In the genomic region with DNA sequence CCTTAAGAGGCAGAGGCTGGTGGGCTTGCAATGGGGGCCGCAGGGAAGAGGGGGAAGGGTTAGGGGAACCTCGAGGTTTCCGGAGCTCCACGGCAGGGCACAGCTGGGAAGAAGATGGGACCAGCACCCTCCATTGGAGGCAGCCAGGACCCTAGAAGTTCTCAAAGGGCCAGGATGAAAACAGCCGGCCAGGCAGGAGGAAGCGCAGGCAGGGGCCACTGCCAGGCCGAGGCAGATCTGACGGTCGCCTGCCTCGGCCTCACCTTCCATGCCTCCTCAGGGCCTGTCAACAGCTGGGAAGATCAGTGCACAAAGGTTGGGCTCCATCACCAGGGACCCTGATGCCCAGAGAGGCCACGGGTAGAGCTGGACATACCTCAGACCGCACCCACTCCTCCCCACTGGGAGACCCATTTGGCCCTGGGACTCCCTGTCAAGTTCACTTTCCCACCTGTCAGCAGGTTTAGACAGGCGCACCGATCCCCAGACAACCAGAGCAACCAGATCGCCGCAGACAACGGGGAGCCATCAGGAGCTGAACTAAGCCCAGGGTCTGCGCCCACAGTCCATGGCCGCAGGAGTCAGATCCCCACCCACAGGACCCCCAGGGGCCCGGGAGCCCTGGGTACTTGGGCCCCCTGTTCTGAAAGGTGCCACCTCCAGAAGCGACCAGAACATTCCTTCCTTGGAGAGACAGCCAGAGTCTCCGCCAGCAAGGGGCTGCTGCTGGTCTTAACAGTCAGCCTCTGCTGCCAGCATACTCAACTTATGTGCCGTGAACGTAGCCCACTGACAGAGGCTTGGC, we compare ENCODE assay signal across 12 cellular contexts. TPM values are rescaled to one million over a fixed set of nuclear protein-coding genes. Genes with fewer than 3 reads are reported as not detected.
DNase-seq lines count a peak whose midpoint lies in the region; ATAC-seq and TF ChIP-seq lines count a peak whose summit lies in the region.
"Had no signal": no experiment of that assay in that cellular context is flagged by ENCODE, and none has a peak within 500 bp of the region (broad histone marks: within the 10 kb centered on the region; RNA-seq: fewer than 3 reads in every experiment).

No MANE protein-coding gene starts in this region.

- no peaks in the 10 kb centered on the region for H3K9me3 ChIP-seq in right atrium auricular region
- H3K9me3 ChIP-seq: breast epithelium, gastroesophageal sphincter had no signal

- H3K36me3 ChIP-seq in right atrium auricular region = no peaks in the 10 kb centered on the region
- H3K36me3 ChIP-seq: breast epithelium, gastroesophageal sphincter had no signal

- peak; percentile 5 for DNase-seq in activated CD4-positive, alpha-beta T cell treated with anti-CD3 and anti-CD28 coated beads for 36 hours
- no peak for DNase-seq in activated CD4-positive, alpha-beta T cell treated with anti-CD3 and anti-CD28 coated beads, Interleukin-2, amount 50 U/mL, for 4 hours
- peak; percentile 8 for DNase-seq in WTC11 (ENCODE audit: low spot score)
- DNase-seq in right atrium auricular region (ENCODE audit: low spot score) = peak; percentile 54
- no peak for DNase-seq in stimulated activated naive B cell treated with anti-CD40 and anti-IgM and Interleukin-4, amounts not matched to agents 10 μg/mL and 1 μg/mL and 100 μg/mL, for 72 hours
- DNase-seq in NCI-H345 treated with DMSO at 0.1 percent for 48 hours (lab: John Stamatoyannopoulos, UW; ENCODE audit: unreplicated experiment) = no peak
- DNase-seq: NCI-H2171 treated with DMSO at 0.1 percent for 48 hours, nucleus accumbens had no signal

- intact Hi-C loops in activated CD4-positive, alpha-beta T cell treated with anti-CD3 and anti-CD28 coated beads for 36 hours (cut with DNase I, micrococcal nuclease) = loop anchor here in 1 of 2 experiments (5.0 kb wide), 3 partner anchors 63 to 782 kb away; a partner anchor contains a TSS

- peaks cover 0 to 30% of the 10 kb centered on the region in 2 donors for H3K4me1 ChIP-seq in right atrium auricular region

- no peak overlapping the region for H3K4me3 ChIP-seq in right atrium auricular region
- H3K4me3 ChIP-seq: breast epithelium, gastroesophageal sphincter had no signal

- H3K27ac Mint-ChIP-seq in activated CD4-positive, alpha-beta T cell treated with anti-CD3 and anti-CD28 coated beads for 36 hours = peak overlapping the region; percentile 51
- H3K27ac Mint-ChIP-seq in WTC11 = no peak overlapping the region
- no peak overlapping the region for H3K27ac Mint-ChIP-seq in stimulated activated naive B cell treated with anti-CD40 and anti-IgM and Interleukin-4, amounts not matched to agents 10 μg/mL and 1 μg/mL and 100 μg/mL, for 72 hours

- H3K4me1 Mint-ChIP-seq in activated CD4-positive, alpha-beta T cell treated with anti-CD3 and anti-CD28 coated beads for 36 hours = peaks cover 24% of the 10 kb centered on the region
- H3K4me1 Mint-ChIP-seq in WTC11 = peaks cover 7% of the 10 kb centered on the region; the same call in 1 of the 2 replicates
- peaks cover 23 to 45% of the 10 kb centered on the region in 2 donors for H3K4me1 Mint-ChIP-seq in stimulated activated naive B cell treated with anti-CD40 and anti-IgM and Interleukin-4, amounts not matched to agents 10 μg/mL and 1 μg/mL and 100 μg/mL, for 72 hours

- H3K4me3 Mint-ChIP-seq in activated CD4-positive, alpha-beta T cell treated with anti-CD3 and anti-CD28 coated beads for 36 hours = peak overlapping the region; percentile 80
- H3K4me3 Mint-ChIP-seq in WTC11 = peak overlapping the region; percentile 64
- H3K4me3 Mint-ChIP-seq in stimulated activated naive B cell treated with anti-CD40 and anti-IgM and Interleukin-4, amounts not matched to agents 10 μg/mL and 1 μg/mL and 100 μg/mL, for 72 hours = peak overlapping the region; percentile 82 to 83

- H3K27me3 Mint-ChIP-seq in activated CD4-positive, alpha-beta T cell treated with anti-CD3 and anti-CD28 coated beads for 36 hours = no peaks in the 10 kb centered on the region
- H3K27me3 Mint-ChIP-seq in WTC11 (ENCODE audit: low read depth) = no peaks in the 10 kb centered on the region
- no peaks in the 10 kb centered on the region for H3K27me3 Mint-ChIP-seq in stimulated activated naive B cell treated with anti-CD40 and anti-IgM and Interleukin-4, amounts not matched to agents 10 μg/mL and 1 μg/mL and 100 μg/mL, for 72 hours

- no peak overlapping the region for H3K27ac ChIP-seq in right atrium auricular region
- H3K27ac ChIP-seq: breast epithelium, gastroesophageal sphincter had no signal

- H3K27me3 ChIP-seq in right atrium auricular region = no peaks in the 10 kb centered on the region
- H3K27me3 ChIP-seq: breast epithelium, gastroesophageal sphincter had no signal

- CTCF ChIA-PET in activated CD4-positive, alpha-beta T cell treated with anti-CD3 and anti-CD28 coated beads for 36 hours (lab: Charles Lee) = no interaction called here
- CTCF ChIA-PET in WTC11 (lab: Charles Lee) = interaction anchor here (1.0 kb wide), 1 partner anchor 15 kb away, joined by 4 read pairs; no protein-coding TSS in a partner anchor

- H3K9me3 Mint-ChIP-seq in activated CD4-positive, alpha-beta T cell treated with anti-CD3 and anti-CD28 coated beads for 36 hours (ENCODE audit: low read depth) = no peaks in the 10 kb centered on the region
- no peaks in the 10 kb centered on the region for H3K9me3 Mint-ChIP-seq in WTC11
- no peaks in the 10 kb centered on the region for H3K9me3 Mint-ChIP-seq in stimulated activated naive B cell treated with anti-CD40 and anti-IgM and Interleukin-4, amounts not matched to agents 10 μg/mL and 1 μg/mL and 100 μg/mL, for 72 hours

- TF ChIP-seq CTCF in WTC11 (IDR thresholded peaks at IDR 0.05) (no peak), right atrium auricular region (IDR thresholded peaks at IDR 0.05) (no peak)

- POLR2A ChIA-PET in activated CD4-positive, alpha-beta T cell treated with anti-CD3 and anti-CD28 coated beads for 36 hours (lab: Charles Lee) = no interaction called here
- POLR2A ChIA-PET in WTC11 (lab: Charles Lee) = no interaction called here

- peaks cover 27% of the 10 kb centered on the region for H3K36me3 Mint-ChIP-seq in activated CD4-positive, alpha-beta T cell treated with anti-CD3 and anti-CD28 coated beads for 36 hours (ENCODE audit: low read depth)
- 0 out of 2 replicates have a peak, but pooled peaks cover 3% of the 10 kb centered on the region for H3K36me3 Mint-ChIP-seq in WTC11
- H3K36me3 Mint-ChIP-seq in stimulated activated naive B cell treated with anti-CD40 and anti-IgM and Interleukin-4, amounts not matched to agents 10 μg/mL and 1 μg/mL and 100 μg/mL, for 72 hours = peaks cover 8 to 16% of the 10 kb centered on the region in 2 donors

- ATAC-seq in activated CD4-positive, alpha-beta T cell treated with anti-CD3 and anti-CD28 coated beads for 36 hours = no peak
- ATAC-seq in WTC11 (no peak), GM21528 (IDR thresholded peaks at IDR 0.05; ENCODE audit: low FRiP score, unreplicated experiment) (no peak), GM18520 (IDR thresholded peaks at IDR 0.05; ENCODE audit: unreplicated experiment) (no peak)
- no peak for ATAC-seq in stimulated activated naive B cell treated with anti-CD40 and anti-IgM and Interleukin-4, amounts not matched to agents 10 μg/mL and 1 μg/mL and 100 μg/mL, for 72 hours (replicated peaks)
- ATAC-seq: gastroesophageal sphincter had no signal

TF ChIP-seq in WTC11, 78 proteins besides CTCF, POLR2A, EP300 and RAD21:
- no peak for TF ChIP-seq PRRX2 (CRISPR knock-in tag; IDR thresholded peaks at IDR 0.05)
- no peak for TF ChIP-seq ELF4 (CRISPR knock-in tag; IDR thresholded peaks at IDR 0.05; ENCODE audit: low read depth)
- TF ChIP-seq ZNF671 (CRISPR knock-in tag; IDR thresholded peaks at IDR 0.05) = no peak
- no peak for TF ChIP-seq CREB1 (CRISPR knock-in tag; IDR thresholded peaks at IDR 0.05)
- TF ChIP-seq, protein P1, sequence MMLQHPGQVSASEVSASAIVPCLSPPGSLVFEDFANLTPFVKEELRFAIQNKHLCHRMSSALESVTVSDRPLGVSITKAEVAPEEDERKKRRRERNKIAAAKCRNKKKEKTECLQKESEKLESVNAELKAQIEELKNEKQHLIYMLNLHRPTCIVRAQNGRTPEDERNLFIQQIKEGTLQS (CRISPR knock-in tag; conservative IDR thresholded peaks at IDR 0.05) = no peak
- no peak for TF ChIP-seq KAT7 (CRISPR knock-in tag; IDR thresholded peaks at IDR 0.05; ENCODE audit: borderline replicate concordance)
- no peak for TF ChIP-seq FOXJ3 (CRISPR knock-in tag; IDR thresholded peaks at IDR 0.05; ENCODE audit: borderline replicate concordance)
- no peak for TF ChIP-seq HMGA2 (CRISPR knock-in tag; IDR thresholded peaks at IDR 0.05)
- no peak for TF ChIP-seq ZNF138 (CRISPR knock-in tag; conservative IDR thresholded peaks at IDR 0.05)
- TF ChIP-seq RELA (CRISPR knock-in tag; IDR thresholded peaks at IDR 0.05; ENCODE audit: borderline replicate concordance) = no peak
- no peak for TF ChIP-seq NR1H2 (CRISPR knock-in tag; IDR thresholded peaks at IDR 0.05)
- TF ChIP-seq, protein P2, sequence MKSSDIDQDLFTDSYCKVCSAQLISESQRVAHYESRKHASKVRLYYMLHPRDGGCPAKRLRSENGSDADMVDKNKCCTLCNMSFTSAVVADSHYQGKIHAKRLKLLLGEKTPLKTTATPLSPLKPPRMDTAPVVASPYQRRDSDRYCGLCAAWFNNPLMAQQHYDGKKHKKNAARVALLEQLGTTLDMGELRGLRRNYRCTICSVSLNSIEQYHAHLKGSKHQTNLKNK (CRISPR knock-in tag; IDR thresholded peaks at IDR 0.05) = no peak
- TF ChIP-seq, protein P3, sequence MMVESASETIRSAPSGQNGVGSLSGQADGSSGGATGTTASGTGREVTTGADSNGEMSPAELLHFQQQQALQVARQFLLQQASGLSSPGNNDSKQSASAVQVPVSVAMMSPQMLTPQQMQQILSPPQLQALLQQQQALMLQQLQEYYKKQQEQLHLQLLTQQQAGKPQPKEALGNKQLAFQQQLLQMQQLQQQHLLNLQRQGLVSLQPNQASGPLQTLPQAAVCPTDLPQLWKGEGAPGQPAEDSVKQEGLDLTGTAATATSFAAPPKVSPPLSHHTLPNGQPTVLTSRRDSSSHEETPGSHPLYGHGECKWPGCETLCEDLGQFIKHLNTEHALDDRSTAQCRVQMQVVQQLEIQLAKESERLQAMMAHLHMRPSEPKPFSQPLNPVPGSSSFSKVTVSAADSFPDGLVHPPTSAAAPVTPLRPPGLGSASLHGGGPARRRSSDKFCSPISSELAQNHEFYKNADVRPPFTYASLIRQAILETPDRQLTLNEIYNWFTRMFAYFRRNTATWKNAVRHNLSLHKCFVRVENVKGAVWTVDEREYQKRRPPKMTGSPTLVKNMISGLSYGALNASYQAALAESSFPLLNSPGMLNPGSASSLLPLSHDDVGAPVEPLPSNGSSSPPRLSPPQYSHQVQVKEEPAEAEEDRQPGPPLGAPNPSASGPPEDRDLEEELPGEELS (CRISPR knock-in tag; IDR thresholded peaks at IDR 0.05) = no peak
- TF ChIP-seq JUN (CRISPR knock-in tag; IDR thresholded peaks at IDR 0.05) = no peak
- no peak for TF ChIP-seq NR3C1 (CRISPR knock-in tag; conservative IDR thresholded peaks at IDR 0.05; ENCODE audit: low read depth)

RNA-seq across cellular contexts. Expression of a gene that starts 2.2 kb away (rescaled TPM):
- total RNA-seq in activated CD4-positive, alpha-beta T cell treated with anti-CD3 and anti-CD28 coated beads for 36 hours = 10 to 100 TPM; 46.1 to 50.0 TPM
- total RNA-seq in WTC11 (2021) (27.7 to 29.8 TPM (median 28.3 TPM) in 3 replicates), right atrium auricular region (1 to 10 TPM; 2.2 to 5.3 TPM)

Comparison
In these comparisons a context has a peak if more than half of its experiments do, and no peak if none do; other contexts are left out.
1. DNase-seq: peak in activated CD4-positive, alpha-beta T cell treated with anti-CD3 and anti-CD28 coated beads for 36 hours (single experiment), WTC11 (single experiment) and right atrium auricular region (single experiment); none in activated CD4-positive, alpha-beta T cell treated with anti-CD3 and anti-CD28 coated beads, Interleukin-2, amount 50 U/mL, for 4 hours (0 of 2), stimulated activated naive B cell treated with anti-CD40 and anti-IgM and Interleukin-4, amounts not matched to agents 10 μg/mL and 1 μg/mL and 100 μg/mL, for 72 hours (single experiment) and NCI-H345 treated with DMSO at 0.1 percent for 48 hours (single experiment).
2. Peak in every context shown above with its lines, with median percentiles within 50 percentile points of each other: H3K4me3 Mint-ChIP-seq.